ENCODE assay signal across 13 cellular contexts in genomic region chr1:52677407-52677806, GRCh38. TPM values are rescaled to one million over a fixed set of nuclear protein-coding genes. Genes with fewer than 3 reads are reported as not detected.
DNase-seq lines count a peak whose midpoint lies in the region; ATAC-seq and TF ChIP-seq lines count a peak whose summit lies in the region.
"Had no signal": no experiment of that assay in that cellular context is flagged by ENCODE, and none has a peak within 500 bp of the region (broad histone marks: within the 10 kb centered on the region; RNA-seq: fewer than 3 reads in every experiment).

No MANE protein-coding gene starts in this region.

- no peaks in the 10 kb centered on the region for H3K36me3 Mint-ChIP-seq in nephron (ENCODE audit: low read depth)
- H3K36me3 Mint-ChIP-seq: IgD-negative memory B cell had no signal

- no peak for ATAC-seq in GM19328 (IDR thresholded peaks at IDR 0.05; ENCODE audit: unreplicated experiment)

- no peak overlapping the region for H3K4me3 ChIP-seq in fibroblast of the aortic adventitia (ENCODE audit: low read depth, low read length)
- H3K4me3 ChIP-seq: SJCRH30 had no signal

- peaks cover 4% of the 10 kb centered on the region for H3K27me3 Mint-ChIP-seq in nephron (ENCODE audit: low read depth)
- H3K27me3 Mint-ChIP-seq: IgD-negative memory B cell had no signal

- no peak overlapping the region for H3K4me3 Mint-ChIP-seq in nephron
- H3K4me3 Mint-ChIP-seq: IgD-negative memory B cell had no signal

- H3K4me1 Mint-ChIP-seq in nephron, result peaks cover 35% of the 10 kb centered on the region

- H3K9me3 Mint-ChIP-seq in nephron, result no peaks in the 10 kb centered on the region
- H3K9me3 Mint-ChIP-seq: IgD-negative memory B cell had no signal

- DNase-seq in EH (ENCODE audit: low read depth) (peak; percentile 33), OCI-M1 (lab: John Stamatoyannopoulos, UW) (peak; percentile 68), fibroblast of the aortic adventitia (ENCODE audit: low read depth) (peak; percentile 43), CD1c-positive myeloid dendritic cell (ENCODE audit: extremely low spot score) (no peak), cerebellar cortex (ENCODE audit: low spot score) (no peak), putamen (ENCODE audit: low spot score) (no peak)
- DNase-seq: activated CD8-positive, alpha-beta memory T cell treated with anti-CD3 and anti-CD28 coated beads for 24 hours; activated gamma-delta T cell treated with Interleukin-2 at 50 U/mL for 16 hours; SJCRH30 had no signal

- TF ChIP-seq CTCF in fibroblast of the aortic adventitia (IDR thresholded peaks at IDR 0.05; ENCODE audit: insufficient read depth, low read length) (no peak), nephron (IDR thresholded peaks at IDR 0.05; ENCODE audit: unreplicated experiment in 3 of 3) (no peak)

- peak overlapping the region; percentile 24 to 43 (median 27) for H3K27ac Mint-ChIP-seq in nephron

RNA-seq across cellular contexts. Expression of gene COA7, which starts 20.7 kb away (rescaled TPM):
- total RNA-seq in fibroblast of the aortic adventitia (ENCODE audit: low replicate concordance), result 15.2 and 15.7 TPM in 2 replicates

RNA-seq across cellular contexts. Expression of gene SHISAL2A, which starts 44.4 kb away (rescaled TPM):
- total RNA-seq in fibroblast of the aortic adventitia (ENCODE audit: low replicate concordance), result not detected in 2 replicates
- total RNA-seq: mesenteric fat pad, SJCRH30 had no signal

RNA-seq across cellular contexts. Expression of gene ZYG11B, which starts 48.8 kb away (rescaled TPM):
- 36.7 and 59.7 TPM in 2 replicates for total RNA-seq in fibroblast of the aortic adventitia (ENCODE audit: low replicate concordance)

Comparison
In these comparisons a context has a peak if more than half of its experiments do, and no peak if none do; other contexts are left out.
1. DNase-seq: peak in EH (single experiment), OCI-M1 (single experiment) and fibroblast of the aortic adventitia (single experiment); none in CD1c-positive myeloid dendritic cell (single experiment), cerebellar cortex (single experiment) and putamen (single experiment).